8 cellular contexts compared by ENCODE assay signal in the genomic region with DNA sequence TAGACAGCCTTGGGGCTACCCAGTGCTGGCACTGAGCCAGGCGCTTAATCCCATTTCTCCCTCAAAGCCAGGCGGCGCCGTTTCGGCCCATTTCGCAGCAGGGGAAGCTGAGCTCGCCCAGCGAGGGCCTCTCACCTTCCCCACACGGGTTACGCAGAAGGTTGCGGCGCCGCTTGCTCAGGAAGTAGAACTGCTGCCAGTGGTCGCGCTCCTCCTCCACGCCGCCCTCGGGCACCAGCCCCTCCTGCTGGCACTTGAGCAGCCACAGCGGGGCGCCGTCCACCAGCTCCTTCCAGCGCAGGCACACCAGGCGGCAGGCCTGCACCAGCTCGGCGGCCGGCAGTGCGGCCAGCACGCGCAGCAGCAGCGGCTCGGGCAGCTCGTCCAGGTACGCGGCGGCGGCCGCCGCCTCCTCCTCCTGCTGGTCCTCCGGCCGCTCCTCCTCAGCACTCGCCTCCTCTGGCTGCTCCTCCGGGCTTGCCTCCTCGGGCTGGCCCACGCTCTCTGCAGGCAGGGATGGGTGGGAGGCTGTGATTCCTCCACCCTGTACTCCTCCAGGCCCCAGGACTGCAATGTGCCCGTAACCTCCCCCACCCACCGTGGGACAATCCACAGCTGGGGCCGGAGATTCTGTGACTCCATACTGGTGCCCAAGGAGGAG. TPM values are rescaled to one million over a fixed set of nuclear protein-coding genes. Genes with fewer than 3 reads are reported as not detected.
DNase-seq lines count a peak whose midpoint lies in the region; ATAC-seq and TF ChIP-seq lines count a peak whose summit lies in the region.

No MANE protein-coding gene starts in this region.

- no peaks in the 10 kb centered on the region for H3K36me3 Mint-ChIP-seq in glutamatergic neuron (ENCODE audit: unreplicated experiment)
- H3K36me3 Mint-ChIP-seq in type B pancreatic cell = no peaks in the 10 kb centered on the region

- H3K27me3 Mint-ChIP-seq in glutamatergic neuron (ENCODE audit: unreplicated experiment) (peaks cover 8% of the 10 kb centered on the region), type B pancreatic cell (peaks cover 45% of the 10 kb centered on the region)

- no peak overlapping the region for H2AFZ ChIP-seq in trophoblast cell (ENCODE audit: insufficient read depth, low read length, poor library complexity)

- DNase-seq in HK-2 (ENCODE audit: unreplicated experiment) (peak; percentile 64), SK-N-DZ (ENCODE audit: low spot score) (peak; percentile 71), glutamatergic neuron (peak; percentile 86), trophoblast cell (peak; percentile 83), type B pancreatic cell (ENCODE audit: extremely low spot score, unreplicated experiment) (peak; percentile 79)
- peak; percentile 33 to 66 (median 52) for DNase-seq in activated naive CD4-positive, alpha-beta T cell (lab: John Stamatoyannopoulos, UW)

- H3K27ac ChIP-seq in BLaER1 treated with 17β-estradiol and CSF1 and Interleukin-3, amounts not matched to agents 10 nM and 100 nM = no peak overlapping the region
- H3K27ac ChIP-seq in trophoblast cell (ENCODE audit: low read depth, low read length) = no peak overlapping the region

- no peak overlapping the region for H3K14ac ChIP-seq in trophoblast cell (ENCODE audit: low read length)

- H3K4ac ChIP-seq in trophoblast cell (ENCODE audit: low read depth, low read length) = no peak overlapping the region

- peak overlapping the region in 1 of 11 experiments; percentile 0; a peak in 1 of 22 replicates for H3K9ac ChIP-seq in BLaER1 treated with 17β-estradiol and CSF1 and Interleukin-3, amounts not matched to agents 10 nM and 100 nM
- H3K9ac ChIP-seq in trophoblast cell (ENCODE audit: low read length) = peak overlapping the region; percentile 35

- H3K27ac Mint-ChIP-seq in glutamatergic neuron (ENCODE audit: unreplicated experiment) = peak overlapping the region; percentile 8
- no peak overlapping the region for H3K27ac Mint-ChIP-seq in type B pancreatic cell

- H3K18ac ChIP-seq in trophoblast cell (ENCODE audit: low read length) = no peak overlapping the region

- no peak overlapping the region for H2BK12ac ChIP-seq in trophoblast cell (ENCODE audit: low read length)

- no peaks in the 10 kb centered on the region for H3K9me3 ChIP-seq in BLaER1 treated with 17β-estradiol and CSF1 and Interleukin-3, amounts not matched to agents 10 nM and 100 nM (replicated peaks in 1 of 11)
- H3K9me3 ChIP-seq in trophoblast cell (ENCODE audit: insufficient read depth, low read depth, low read length) = peaks cover 2% of the 10 kb centered on the region

- TF ChIP-seq CTCF in glutamatergic neuron (IDR thresholded peaks at IDR 0.05; ENCODE audit: partially characterized antibody, unreplicated experiment) = peak; percentile 21
- TF ChIP-seq CTCF in type B pancreatic cell (conservative IDR thresholded peaks at IDR 0.05) = peak; percentile 77

- H4K12ac ChIP-seq in trophoblast cell (ENCODE audit: low read depth, low read length) = no peak overlapping the region

- H3K4me1 Mint-ChIP-seq in glutamatergic neuron (ENCODE audit: low read depth, unreplicated experiment) = peaks cover 9% of the 10 kb centered on the region
- no peaks in the 10 kb centered on the region for H3K4me1 Mint-ChIP-seq in type B pancreatic cell (ENCODE audit: unreplicated experiment)

- H4K91ac ChIP-seq in trophoblast cell (ENCODE audit: low read depth, low read length) = no peak overlapping the region

- no peaks in the 10 kb centered on the region for H3K36me3 ChIP-seq in BLaER1 treated with 17β-estradiol and CSF1 and Interleukin-3, amounts not matched to agents 10 nM and 100 nM
- no peaks in the 10 kb centered on the region for H3K36me3 ChIP-seq in trophoblast cell (ENCODE audit: control insufficient read depth in 1 of 2, insufficient read depth in 2 of 2, low read length in 2 of 2)

- peak overlapping the region in 2 of 10 experiments; percentile 3 to 37; a peak in 2 of 20 replicates for H3K4me3 ChIP-seq in BLaER1 treated with 17β-estradiol and CSF1 and Interleukin-3, amounts not matched to agents 10 nM and 100 nM
- no peak overlapping the region for H3K4me3 ChIP-seq in trophoblast cell (ENCODE audit: low read depth, low read length)

- H3K79me1 ChIP-seq in trophoblast cell (ENCODE audit: low read length) = peaks cover 12% of the 10 kb centered on the region

- peak overlapping the region; percentile 12 to 77 (median 59); a peak in 21 of 22 replicates for H3K4me2 ChIP-seq in BLaER1 treated with 17β-estradiol and CSF1 and Interleukin-3, amounts not matched to agents 10 nM and 100 nM
- H3K4me2 ChIP-seq in trophoblast cell (ENCODE audit: low read length) = peak overlapping the region; percentile 40

- H2AK5ac ChIP-seq in trophoblast cell (ENCODE audit: low read length) = no peak overlapping the region

- H3K79me2 ChIP-seq in trophoblast cell (ENCODE audit: control insufficient read depth, insufficient read depth, low read length, poor library complexity) = peaks cover 2% of the 10 kb centered on the region

- no peak overlapping the region for H2BK5ac ChIP-seq in trophoblast cell (ENCODE audit: low read depth, low read length, poor library complexity)

- peaks cover 20 to 60% (median 44%) of the 10 kb centered on the region in 11 experiments for H3K27me3 ChIP-seq in BLaER1 treated with 17β-estradiol and CSF1 and Interleukin-3, amounts not matched to agents 10 nM and 100 nM
- no peaks in the 10 kb centered on the region for H3K27me3 ChIP-seq in trophoblast cell (ENCODE audit: insufficient read depth, low read length)

- peaks cover 4% of the 10 kb centered on the region for H3K9me3 Mint-ChIP-seq in glutamatergic neuron (ENCODE audit: unreplicated experiment)
- H3K9me3 Mint-ChIP-seq in type B pancreatic cell = no peaks in the 10 kb centered on the region

- peak overlapping the region; percentile 71 for H3K4me3 Mint-ChIP-seq in glutamatergic neuron (ENCODE audit: unreplicated experiment)
- peak overlapping the region; percentile 64 for H3K4me3 Mint-ChIP-seq in type B pancreatic cell

- no peak for ATAC-seq in HG03139 (IDR thresholded peaks at IDR 0.05; ENCODE audit: unreplicated experiment)

- no peak overlapping the region for H2BK120ac ChIP-seq in trophoblast cell (ENCODE audit: insufficient read depth, low read length, poor library complexity)

- peaks cover 0 to 16% (median 0%) of the 10 kb centered on the region in 11 experiments; a peak in 6 of 22 replicates for H4K20me1 ChIP-seq in BLaER1 treated with 17β-estradiol and CSF1 and Interleukin-3, amounts not matched to agents 10 nM and 100 nM

- no peak overlapping the region for H4K8ac ChIP-seq in trophoblast cell (ENCODE audit: low read depth, low read length)

- WGBS in trophoblast cell (ENCODE audit: extremely low coverage, insufficient coverage, insufficient read length) = no CpG with 5 or more reads among the region's 47 CpGs

- H3K23ac ChIP-seq in trophoblast cell (ENCODE audit: low read length) = no peak overlapping the region

- H3K4me1 ChIP-seq in BLaER1 treated with 17β-estradiol and CSF1 and Interleukin-3, amounts not matched to agents 10 nM and 100 nM = peaks cover 3 to 40% (median 19%) of the 10 kb centered on the region in 10 experiments
- H3K4me1 ChIP-seq in trophoblast cell (ENCODE audit: control insufficient read depth in 1 of 2, insufficient read depth in 2 of 2, low read length in 2 of 2) = peaks cover 6 to 16% of the 10 kb centered on the region in 2 experiments

RNA-seq across cellular contexts. Expression of gene FBXO2, which starts 3.8 kb away (rescaled TPM):
- polyA plus RNA-seq in SK-N-DZ (2014; cell fraction: cytosol; rRNA removed) = 0.08 and 0.45 TPM in 2 replicates
- polyA plus RNA-seq in SK-N-DZ (2014; cell fraction: nucleus; rRNA removed) = 0.98 and 1.4 TPM in 2 replicates
- total RNA-seq in glutamatergic neuron (ENCODE audit: unreplicated experiment) (22.2 TPM), type B pancreatic cell (ENCODE audit: low replicate concordance) (5.9 and 7.4 TPM in 2 replicates)
- 35.7 and 37.3 TPM in 2 replicates for polyA plus RNA-seq in trophoblast cell (2013)

RNA-seq across cellular contexts. Expression of gene FBXO44, which starts 4.2 kb away (rescaled TPM):
- 9.9 and 10.0 TPM in 2 replicates for polyA plus RNA-seq in SK-N-DZ (2014; cell fraction: cytosol; rRNA removed)
- 29.4 and 40.4 TPM in 2 replicates for polyA plus RNA-seq in SK-N-DZ (2014; cell fraction: nucleus; rRNA removed)
- total RNA-seq in glutamatergic neuron (ENCODE audit: unreplicated experiment) (51.7 TPM), type B pancreatic cell (ENCODE audit: low replicate concordance) (14.1 and 24.8 TPM in 2 replicates)
- 12.1 and 12.9 TPM in 2 replicates for polyA plus RNA-seq in trophoblast cell (2013)

RNA-seq across cellular contexts. Expression of gene FBXO6, which starts 13.5 kb away (rescaled TPM):
- 0.54 and 1.1 TPM in 2 replicates for polyA plus RNA-seq in SK-N-DZ (2014; cell fraction: cytosol; rRNA removed)
- 0.33 TPM in 1 of 2 replicates, not detected in the other for polyA plus RNA-seq in SK-N-DZ (2014; cell fraction: nucleus; rRNA removed)
- total RNA-seq in glutamatergic neuron (ENCODE audit: unreplicated experiment) (1.3 TPM), type B pancreatic cell (ENCODE audit: low replicate concordance) (4.3 and 6.5 TPM in 2 replicates)
- polyA plus RNA-seq in trophoblast cell (2013) = 1.7 and 2.1 TPM in 2 replicates

RNA-seq across cellular contexts. Expression of gene MAD2L2, which starts 30.5 kb away (rescaled TPM):
- 158 and 161 TPM in 2 replicates for polyA plus RNA-seq in SK-N-DZ (2014; cell fraction: cytosol; rRNA removed)
- 154 and 165 TPM in 2 replicates for polyA plus RNA-seq in SK-N-DZ (2014; cell fraction: nucleus; rRNA removed)
- 90.2 TPM for total RNA-seq in glutamatergic neuron (ENCODE audit: unreplicated experiment)
- 33.2 and 36.9 TPM in 2 replicates for polyA plus RNA-seq in trophoblast cell (2013)
- total RNA-seq in type B pancreatic cell (ENCODE audit: low replicate concordance) = 45.0 and 70.7 TPM in 2 replicates

RNA-seq across cellular contexts. Expression of gene DRAXIN, which starts 41.0 kb away (rescaled TPM):
- polyA plus RNA-seq in SK-N-DZ (2014; cell fraction: cytosol; rRNA removed) = 0.75 and 1.0 TPM in 2 replicates
- polyA plus RNA-seq in SK-N-DZ (2014; cell fraction: nucleus; rRNA removed) = 0.37 and 0.94 TPM in 2 replicates
- total RNA-seq in glutamatergic neuron (ENCODE audit: unreplicated experiment) (111 TPM), type B pancreatic cell (ENCODE audit: low replicate concordance) (1.1 and 13.5 TPM in 2 replicates)
- polyA plus RNA-seq in trophoblast cell (2013) = 0.85 and 0.89 TPM in 2 replicates
